ENCODE assay signal across 4 cellular contexts in the genomic region with DNA sequence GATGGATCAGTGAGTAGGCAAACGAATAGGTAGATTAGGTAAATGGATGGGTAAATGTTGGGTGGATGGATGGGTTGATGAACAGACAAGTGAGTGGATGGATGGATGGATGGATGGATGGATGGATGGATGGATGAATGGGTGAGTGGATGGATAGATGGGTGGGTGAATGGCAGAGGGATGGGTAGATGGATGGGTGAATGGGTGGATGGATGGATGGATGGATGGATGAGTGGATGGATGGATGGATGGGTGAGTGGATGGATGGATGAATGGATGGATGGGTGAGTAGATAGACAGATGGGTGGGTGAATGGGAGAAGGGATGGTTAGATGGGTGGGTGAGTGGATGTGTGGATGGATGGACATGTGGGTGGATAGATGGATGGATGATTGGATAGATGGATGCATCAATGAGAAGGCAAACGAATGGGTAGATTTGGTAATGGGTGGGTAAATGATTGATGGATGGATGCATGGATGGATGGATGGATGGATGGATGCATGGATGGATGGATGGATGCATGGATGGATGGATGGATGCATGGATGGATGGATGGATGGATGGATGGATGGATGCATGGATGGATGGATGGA. TPM values are rescaled to one million over a fixed set of nuclear protein-coding genes. Genes with fewer than 3 reads are reported as not detected.
DNase-seq lines count a peak whose midpoint lies in the region; ATAC-seq, FAIRE-seq and TF ChIP-seq lines count a peak whose summit lies in the region.
"Not testable (repeated sequence)": the region's sequence is repeated elsewhere in the genome, so short reads cannot be mapped to it uniquely, and the experiment has no call there.

No MANE protein-coding gene starts in this region.

- H3K36me3 ChIP-seq in BLaER1 treated with 17β-estradiol and CSF1 and Interleukin-3, amounts not matched to agents 10 nM and 100 nM: peaks cover 5 to 28% (median 15%) of the 10 kb centered on the region in 11 experiments; a peak in 16 of 22 replicates
- H3K36me3 ChIP-seq in HEK293 (ENCODE audit: control insufficient read depth in 2 of 2, insufficient read depth in 1 of 2, low read length in 2 of 2); K562 (ENCODE audit: control insufficient read depth, insufficient read depth, low read length); HepG2 (replicated peaks in 1 of 2; ENCODE audit: control insufficient read depth in 1 of 2, insufficient read depth in 2 of 2, low read length in 2 of 2): not testable (repeated sequence)

- intact Hi-C loops in K562 (cut with micrococcal nuclease); HepG2 (cut with micrococcal nuclease; ENCODE audit: unreplicated experiment): not testable (repeated sequence)

- TF ChIP-seq RAD21 in K562 (CRISPR knock-in tag; conservative IDR thresholded peaks at IDR 0.05 in 1 of 2, IDR thresholded peaks at IDR 0.05 in 1 of 2); HepG2 (CRISPR knock-in tag; IDR thresholded peaks at IDR 0.05): not testable (repeated sequence)

- not testable (repeated sequence) for TF ChIP-seq CTCF in HEK293 (tag by site-specific recombination; IDR thresholded peaks at IDR 0.05); K562 (IDR thresholded peaks at IDR 0.05 in 2 of 3, conservative IDR thresholded peaks at IDR 0.05 in 1 of 3; ENCODE audit: insufficient read depth in 2 of 3, low read depth in 1 of 3, low read length in 3 of 3); HepG2 (CRISPR knock-in tag; IDR thresholded peaks at IDR 0.05)

- WGBS in K562 (ENCODE audit: insufficient coverage, low coverage, missing lambda C conversion rate): 58% methylated on average over 2 of the region's 2 CpGs
- WGBS in HepG2 (ENCODE audit: low lambda C conversion rate): 93% methylated on average over 2 of the region's 2 CpGs

- H3K9ac ChIP-seq in BLaER1 treated with 17β-estradiol and CSF1 and Interleukin-3, amounts not matched to agents 10 nM and 100 nM; K562 (ENCODE audit: insufficient read depth in 1 of 2, low read depth in 2 of 2, low read length in 2 of 2); HepG2 (ENCODE audit: insufficient read depth, low read depth, low read length): not testable (repeated sequence)

- DNase-seq in K562 (ENCODE audit: extremely low read depth in 1 of 4, low spot score in 3 of 4); HepG2 (ENCODE audit: low spot score): not testable (repeated sequence)

- POLR2A ChIA-PET in HEK293 (lab: Yijun Ruan, JAX); K562 (lab: Yijun Ruan, JAX); HepG2 (lab: Yijun Ruan, JAX): not testable (repeated sequence)

- peaks cover 45 to 85% (median 76%) of the 10 kb centered on the region in 10 experiments for H3K4me1 ChIP-seq in BLaER1 treated with 17β-estradiol and CSF1 and Interleukin-3, amounts not matched to agents 10 nM and 100 nM
- not testable (repeated sequence) for H3K4me1 ChIP-seq in HEK293 (ENCODE audit: control insufficient read depth, insufficient read depth, low read length)
- peaks cover 41 to 48% of the 10 kb centered on the region in 2 experiments for H3K4me1 ChIP-seq in K562 (replicated peaks in 1 of 2; ENCODE audit: control insufficient read depth in 2 of 2, insufficient read depth in 2 of 2, low read length in 2 of 2)
- peaks cover 63% of the 10 kb centered on the region for H3K4me1 ChIP-seq in HepG2 (ENCODE audit: insufficient read depth, low read length)

- FAIRE-seq in K562 (lab: Jason Lieb, UNC); HepG2 (lab: Jason Lieb, UNC): not testable (repeated sequence)

- peaks cover 55 to 99% (median 80%) of the 10 kb centered on the region in 11 experiments for H4K20me1 ChIP-seq in BLaER1 treated with 17β-estradiol and CSF1 and Interleukin-3, amounts not matched to agents 10 nM and 100 nM
- not testable (repeated sequence) for H4K20me1 ChIP-seq in K562 (replicated peaks; ENCODE audit: control insufficient read depth, insufficient read depth, low read length); HepG2 (ENCODE audit: insufficient read depth, low read length)

- H3K27ac ChIP-seq in BLaER1 treated with 17β-estradiol and CSF1 and Interleukin-3, amounts not matched to agents 10 nM and 100 nM; HEK293 (ENCODE audit: extremely low read depth, low read depth, low read length); K562 (ENCODE audit: extremely low read depth, low read depth, low read length); HepG2 (ENCODE audit: extremely low read length, insufficient read depth, low read length): not testable (repeated sequence)

- not testable (repeated sequence) for H3K9me3 ChIP-seq in BLaER1 treated with 17β-estradiol and CSF1 and Interleukin-3, amounts not matched to agents 10 nM and 100 nM (replicated peaks in 1 of 11); HEK293 (ENCODE audit: control insufficient read depth, insufficient read depth, low read depth, low read length); K562 (replicated peaks; ENCODE audit: control insufficient read depth, insufficient read depth, low read depth, low read length); HepG2 (ENCODE audit: low read length)

- in situ Hi-C loops in K562 (cut with MboI): loop anchor here (10.0 kb wide), 1 partner anchor 84 kb away; no protein-coding TSS in a partner anchor
- in situ Hi-C loops in HepG2 (cut with HindIII; ENCODE audit: extremely low pct_ligation_motif_present, low pct_unique_long_range_greater_than_20kb): not testable (repeated sequence)

- peak overlapping the region in 8 of 11 experiments; percentile 76 to 95 (median 91); a peak in 7 of 22 replicates for H3K4me2 ChIP-seq in BLaER1 treated with 17β-estradiol and CSF1 and Interleukin-3, amounts not matched to agents 10 nM and 100 nM
- not testable (repeated sequence) for H3K4me2 ChIP-seq in K562 (ENCODE audit: insufficient read depth, low read length); HepG2 (ENCODE audit: low read depth, low read length)

- H3K79me2 ChIP-seq in K562 (ENCODE audit: control insufficient read depth, insufficient read depth, low read length): peaks cover 49% of the 10 kb centered on the region
- not testable (repeated sequence) for H3K79me2 ChIP-seq in HepG2 (ENCODE audit: insufficient read depth, low read length)

- TF ChIP-seq POLR2A in K562 (conservative IDR thresholded peaks at IDR 0.05); HepG2 (IDR thresholded peaks at IDR 0.05; ENCODE audit: insufficient read depth in 1 of 2, low read depth in 2 of 2, low read length in 2 of 2): not testable (repeated sequence)

- H2AFZ ChIP-seq in K562 (ENCODE audit: low read depth, low read length); HepG2 (ENCODE audit: low read length): not testable (repeated sequence)

- not testable (repeated sequence) for H3K9me1 ChIP-seq in K562 (ENCODE audit: control insufficient read depth, insufficient read depth, low read length)

- peaks cover 0 to 14% (median 0%) of the 10 kb centered on the region in 11 experiments; a peak in 4 of 22 replicates for H3K27me3 ChIP-seq in BLaER1 treated with 17β-estradiol and CSF1 and Interleukin-3, amounts not matched to agents 10 nM and 100 nM
- not testable (repeated sequence) for H3K27me3 ChIP-seq in K562 (ENCODE audit: control insufficient read depth in 2 of 2, insufficient read depth in 2 of 2, low read length in 2 of 2); HepG2 (ENCODE audit: control insufficient read depth in 1 of 2, insufficient read depth in 2 of 2, low read length in 2 of 2)

- H3K4me3 ChIP-seq in BLaER1 treated with 17β-estradiol and CSF1 and Interleukin-3, amounts not matched to agents 10 nM and 100 nM; HEK293 (ENCODE audit: low read depth, low read length); K562; HepG2 (replicated peaks in 1 of 3; ENCODE audit: insufficient read depth in 1 of 3, low read depth in 2 of 3, low read length in 3 of 3): not testable (repeated sequence)

- TF ChIP-seq EP300 in K562 (IDR thresholded peaks at IDR 0.05; ENCODE audit: low read length); HepG2 (IDR thresholded peaks at IDR 0.05; ENCODE audit: low read depth in 2 of 2, low read length in 2 of 2); HepG2 (CRISPR knock-in tag; IDR thresholded peaks at IDR 0.05; ENCODE audit: borderline replicate concordance): not testable (repeated sequence)

- BruUV-seq in K562 (replicated peaks; lab: Mats Ljungman, UMichigan); HepG2 (replicated peaks; lab: Mats Ljungman, UMichigan): not testable (repeated sequence)

- CTCF ChIA-PET in HEK293 (lab: Yijun Ruan, JAX); HepG2 (lab: Yijun Ruan, JAX; ENCODE audit: low intra/inter-chr PET ratio, low total read pairs): not testable (repeated sequence)
- CTCF ChIA-PET in K562 (lab: Yijun Ruan, JAX; ENCODE audit: low intra/inter-chr PET ratio): interaction anchor here (1.3 kb wide), 1 partner anchor 86 kb away, joined by 3 read pairs; no protein-coding TSS in a partner anchor

- not testable (repeated sequence) for ATAC-seq in K562, HepG2

RNA-seq across cellular contexts. Expression of gene GRAMD4, which starts 28.1 kb away (rescaled TPM):
- 92.4 and 123 TPM in 2 replicates for total RNA-seq in K562 (2011; cell fraction: chromatin; rRNA removed; ENCODE audit: low replicate concordance)
- 64.0 and 80.4 TPM in 2 replicates for total RNA-seq in K562 (2011; cell fraction: nucleolus; rRNA removed)
- 41.7 and 59.0 TPM in 2 replicates for total RNA-seq in K562 (2011; cell fraction: nucleoplasm; rRNA removed)
- total RNA-seq in K562 (2014; rRNA removed) (44.8 and 52.4 TPM in 2 replicates), K562 (2014; rRNA removed; fragmentation: Illumina TruSeq; extraction: Trizol) (13.6 and 14.1 TPM in 2 replicates), K562 (2015; rRNA removed; fragmentation: Illumina TruSeq; extraction: Trizol) (16.0 and 18.6 TPM in 2 replicates), K562 (2021) (44.0 and 45.4 TPM in 2 replicates), HepG2 (2016; rRNA removed; fragmentation: Illumina TruSeq; extraction: Trizol) (12.9 and 15.7 TPM in 2 replicates)
- polyA plus RNA-seq in K562 (2011; rRNA removed) (31.9 and 35.5 TPM in 2 replicates), K562 (2014; fragmentation: Illumina TruSeq; extraction: Trizol) (13.7 and 15.3 TPM in 2 replicates), K562 (2014; fragmentation: Nextera tagmentation; extraction: Ambion mirVana) (under 1 TPM; 0.18 to 0.28 TPM), K562 (2014; rRNA removed) (31.5 and 37.3 TPM in 2 replicates), HepG2 (2011; rRNA removed) (15.2 and 16.8 TPM in 2 replicates)
- 14.5 and 32.1 TPM in 2 replicates for polyA plus RNA-seq in K562 (2011; cell fraction: cytosol; rRNA removed)
- 70.0 and 77.3 TPM in 2 replicates for polyA plus RNA-seq in K562 (2011; cell fraction: nucleus; rRNA removed)
- 17.3 and 43.4 TPM in 2 replicates for polyA plus RNA-seq in K562 (2012)
- 34.2 and 53.1 TPM in 2 replicates for polyA minus RNA-seq in K562 (2011; rRNA and poly(A)+ RNA removed)
- polyA minus RNA-seq in K562 (2011; cell fraction: cytosol; rRNA and poly(A)+ RNA removed): 20.3 and 27.3 TPM in 2 replicates
- polyA minus RNA-seq in K562 (2011; cell fraction: nucleus; rRNA and poly(A)+ RNA removed): 21.4 and 52.2 TPM in 2 replicates
- 14.1 and 16.3 TPM in 2 replicates for total RNA-seq in HepG2 (2016; cell fraction: cytosol; rRNA removed; fragmentation: Illumina TruSeq; extraction: Trizol; ENCODE audit: low read depth)
- total RNA-seq in HepG2 (2016; cell fraction: insoluble cytoplasmic fraction; rRNA removed; fragmentation: Illumina TruSeq; extraction: Trizol): 6.4 and 16.5 TPM in 2 replicates
- 12.4 and 12.8 TPM in 2 replicates for total RNA-seq in HepG2 (2016; cell fraction: membrane; rRNA removed; fragmentation: Illumina TruSeq; extraction: Trizol)
- total RNA-seq in HepG2 (2016; cell fraction: nucleus; rRNA removed; fragmentation: Illumina TruSeq; extraction: Trizol): 23.1 and 33.6 TPM in 2 replicates
- polyA plus RNA-seq in HepG2 (2011; cell fraction: cytosol; rRNA removed): 9.6 and 13.3 TPM in 2 replicates
- polyA plus RNA-seq in HepG2 (2011; cell fraction: nucleus; rRNA removed): 31.6 and 32.7 TPM in 2 replicates
- polyA plus RNA-seq in HepG2 (2012): 11.1 and 12.7 TPM in 2 replicates
- 2.2 and 2.8 TPM in 2 replicates for polyA plus RNA-seq in HepG2 (2016; cell fraction: cytosol; fragmentation: Illumina TruSeq; extraction: Trizol; ENCODE audit: low read depth)
- polyA plus RNA-seq in HepG2 (2016; cell fraction: insoluble cytoplasmic fraction; fragmentation: Illumina TruSeq; extraction: Trizol; ENCODE audit: low read depth): 5.3 and 6.3 TPM in 2 replicates
- polyA plus RNA-seq in HepG2 (2016; cell fraction: membrane; fragmentation: Illumina TruSeq; extraction: Trizol; ENCODE audit: low read depth): 4.4 and 6.1 TPM in 2 replicates
- polyA plus RNA-seq in HepG2 (2016; cell fraction: nucleus; fragmentation: Illumina TruSeq; extraction: Trizol; ENCODE audit: insufficient read depth, low read depth): 20.4 and 22.4 TPM in 2 replicates
- 27.9 and 38.7 TPM in 2 replicates for polyA minus RNA-seq in HepG2 (2011; rRNA and poly(A)+ RNA removed; ENCODE audit: low replicate concordance)
- polyA minus RNA-seq in HepG2 (2011; cell fraction: cytosol; rRNA and poly(A)+ RNA removed): 10.0 and 13.9 TPM in 2 replicates
- polyA minus RNA-seq in HepG2 (2011; cell fraction: nucleus; rRNA and poly(A)+ RNA removed): 18.5 and 30.2 TPM in 2 replicates
